Comparison of ENCODE assay signal across 7 cellular contexts in the genomic region with DNA sequence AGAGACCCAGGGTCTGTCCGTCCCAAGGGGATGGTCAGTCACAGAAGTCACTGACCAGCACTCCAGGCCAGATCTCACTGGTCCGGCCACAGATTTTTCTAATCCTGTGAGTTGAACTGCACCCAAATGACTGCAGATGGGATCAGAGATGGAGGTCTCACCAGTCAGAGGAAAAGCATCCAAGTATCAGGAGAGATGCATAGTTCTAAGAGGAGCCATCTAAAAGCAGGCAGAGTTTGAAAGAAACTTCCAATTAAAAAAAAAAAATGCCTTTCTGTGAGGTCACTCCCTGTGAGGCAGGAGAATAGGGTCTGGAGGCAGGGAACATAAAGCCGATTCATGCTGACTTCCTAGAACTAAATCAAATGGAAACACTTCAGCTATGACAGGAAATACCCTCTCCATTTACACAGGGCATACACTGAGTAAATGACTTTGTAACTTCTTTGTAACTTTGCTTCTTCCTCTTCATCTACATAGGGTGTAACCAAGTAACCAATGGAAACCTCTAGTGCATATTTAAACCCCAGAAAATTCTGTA.
DNase-seq lines count a peak whose midpoint lies in the region; ATAC-seq and TF ChIP-seq lines count a peak whose summit lies in the region.

No MANE protein-coding gene starts in this region.

- intact Hi-C loops in esophagus squamous epithelium (cut with DNase I) = no loop called here

- no peak overlapping the region for H3K4me3 Mint-ChIP-seq in activated T-cell treated with anti-CD3 and anti-CD28 coated beads, Interleukin-2, amount 50 U/mL, for 72 hours

- H3F3A ChIP-seq in GM23248 (ENCODE audit: insufficient read depth) = peaks cover 25% of the 10 kb centered on the region

- ATAC-seq in activated T-cell treated with anti-CD3 and anti-CD28 coated beads, Interleukin-2, amount 50 U/mL, for 72 hours (replicated peaks in 1 of 2) = no peak

- H3K9me3 ChIP-seq in GM23248 (ENCODE audit: low read depth) (no peaks in the 10 kb centered on the region), esophagus squamous epithelium (no peaks in the 10 kb centered on the region)

- H3K9ac ChIP-seq in GM23248 = peak overlapping the region; percentile 84

- H3K27ac Mint-ChIP-seq in activated T-cell treated with anti-CD3 and anti-CD28 coated beads, Interleukin-2, amount 50 U/mL, for 72 hours = no peak overlapping the region

- no peaks in the 10 kb centered on the region for H3K9me2 ChIP-seq in GM23248 (ENCODE audit: insufficient read depth)

- H3K36me3 Mint-ChIP-seq in activated T-cell treated with anti-CD3 and anti-CD28 coated beads, Interleukin-2, amount 50 U/mL, for 72 hours (ENCODE audit: insufficient read depth in 2 of 2) = no peaks in the 10 kb centered on the region

- H3K9me3 Mint-ChIP-seq in activated T-cell treated with anti-CD3 and anti-CD28 coated beads, Interleukin-2, amount 50 U/mL, for 72 hours = no peaks in the 10 kb centered on the region

- no peaks in the 10 kb centered on the region for H3K4me1 Mint-ChIP-seq in activated T-cell treated with anti-CD3 and anti-CD28 coated beads, Interleukin-2, amount 50 U/mL, for 72 hours (ENCODE audit: low read depth)

- H3K27me3 Mint-ChIP-seq in activated T-cell treated with anti-CD3 and anti-CD28 coated beads, Interleukin-2, amount 50 U/mL, for 72 hours (ENCODE audit: low read depth) = no peaks in the 10 kb centered on the region

- no peak for TF ChIP-seq CTCF in fibroblast of the aortic adventitia (IDR thresholded peaks at IDR 0.05; ENCODE audit: insufficient read depth, low read length)
- no peak for TF ChIP-seq CTCF in esophagus squamous epithelium (IDR thresholded peaks at IDR 0.05)

- H3K36me3 ChIP-seq in GM23248 (ENCODE audit: low read depth) (no peaks in the 10 kb centered on the region), esophagus squamous epithelium (no peaks in the 10 kb centered on the region)

- H3K27ac ChIP-seq in GM23248 (peak overlapping the region; percentile 99), esophagus squamous epithelium (no peak overlapping the region)

- no peaks in the 10 kb centered on the region for H3K79me2 ChIP-seq in GM23248 (ENCODE audit: insufficient read depth)

- H3K4me1 ChIP-seq in GM23248 (ENCODE audit: insufficient read depth) (peaks cover 51% of the 10 kb centered on the region), esophagus squamous epithelium (peaks cover 13 to 55% (median 43%) of the 10 kb centered on the region in 3 donors)

- in situ Hi-C loops in GM23248 (cut with MboI) = no loop called here

- no peak for TF ChIP-seq POLR2A in esophagus squamous epithelium (IDR thresholded peaks at IDR 0.05)

- peak overlapping the region; percentile 75 for H3K4me2 ChIP-seq in GM23248 (ENCODE audit: unreplicated experiment)

- H3K27me3 ChIP-seq in GM23248 (replicated peaks; ENCODE audit: insufficient read depth) = no peaks in the 10 kb centered on the region
- no peaks in the 10 kb centered on the region for H3K27me3 ChIP-seq in esophagus squamous epithelium

- H4K20me1 ChIP-seq in GM23248 (ENCODE audit: insufficient read depth) = no peaks in the 10 kb centered on the region

- H2AFZ ChIP-seq in GM23248 = no peak overlapping the region; the same call in 1 of the 2 replicates

- DNase-seq in GM23248 = peak; percentile 98
- peak; percentile 25 for DNase-seq in RKO (ENCODE audit: low spot score)
- DNase-seq in fibroblast of the aortic adventitia (ENCODE audit: low read depth) = peak; percentile 94
- DNase-seq in renal cortical epithelial cell (ENCODE audit: low read depth) = peak; percentile 62
- DNase-seq in activated T-cell treated with anti-CD3 and anti-CD28 coated beads, Interleukin-2, amount 50 U/mL, for 72 hours = no peak
- no peak for DNase-seq in NCI-H146 treated with DMSO at 0.1 percent for 48 hours (lab: John Stamatoyannopoulos, UW; ENCODE audit: unreplicated experiment)
- DNase-seq in esophagus squamous epithelium (lab: John Stamatoyannopoulos, UW) = no peak

- WGBS in GM23248 (ENCODE audit: low coverage in 1 of 2, low lambda C conversion rate in 2 of 2, missing lambda C conversion rate in 2 of 2), 2 experiments = 0% methylated on average over 3 of the region's 3 CpGs
- WGBS in esophagus squamous epithelium, 2 donors = 35 to 48% methylated on average over 1 to 3 of the region's 3 CpGs

- peak overlapping the region; percentile 43; the same call in 1 of the 2 replicates for H3K4me3 ChIP-seq in GM23248
- H3K4me3 ChIP-seq in fibroblast of the aortic adventitia (ENCODE audit: low read depth, low read length) = no peak overlapping the region
- no peak overlapping the region for H3K4me3 ChIP-seq in esophagus squamous epithelium

Comparison
In these comparisons a context has a peak if more than half of its experiments do, and no peak if none do; other contexts are left out.
1. DNase-seq: peak in GM23248 (single experiment), RKO (single experiment), fibroblast of the aortic adventitia (single experiment) and renal cortical epithelial cell (single experiment); none in activated T-cell treated with anti-CD3 and anti-CD28 coated beads, Interleukin-2, amount 50 U/mL, for 72 hours (0 of 2), NCI-H146 treated with DMSO at 0.1 percent for 48 hours (single experiment) and esophagus squamous epithelium (single experiment).